ENCODE assay signal across 7 cellular contexts in genomic region chr10:93600861-93601773, GRCh38. TPM values are rescaled to one million over a fixed set of nuclear protein-coding genes. Genes with fewer than 3 reads are reported as not detected.
DNase-seq lines count a peak whose midpoint lies in the region; ATAC-seq and TF ChIP-seq lines count a peak whose summit lies in the region.

RBP4 (minus strand) TSS chr10:93601235; CDS start chr10:93601028, 207 bp downstream.

- no peaks in the 10 kb centered on the region for H3K36me3 Mint-ChIP-seq in dendritic cell treated with granulocyte-macrophage colony-stimulating factor and Interleukin-4, amounts not matched to agents 40 ng/mL and 50 ng/mL, for 4 days (ENCODE audit: low read depth)
- H3K36me3 Mint-ChIP-seq in activated naive CD4-positive, alpha-beta T cell treated with anti-CD3 and anti-CD28 coated beads for 36 hours (ENCODE audit: low read depth), result no peaks in the 10 kb centered on the region

- peaks cover 55% of the 10 kb centered on the region for H3K27me3 Mint-ChIP-seq in dendritic cell treated with granulocyte-macrophage colony-stimulating factor and Interleukin-4, amounts not matched to agents 40 ng/mL and 50 ng/mL, for 4 days
- H3K27me3 Mint-ChIP-seq in activated naive CD4-positive, alpha-beta T cell treated with anti-CD3 and anti-CD28 coated beads for 36 hours (ENCODE audit: low read depth), result peaks cover 26% of the 10 kb centered on the region

- H3K27ac ChIP-seq in left lung (no peak within 1 kb of the TSS), testis (no peak within 1 kb of the TSS)

- no peaks in the 10 kb centered on the region for H3K9me3 Mint-ChIP-seq in dendritic cell treated with granulocyte-macrophage colony-stimulating factor and Interleukin-4, amounts not matched to agents 40 ng/mL and 50 ng/mL, for 4 days
- no peaks in the 10 kb centered on the region for H3K9me3 Mint-ChIP-seq in activated naive CD4-positive, alpha-beta T cell treated with anti-CD3 and anti-CD28 coated beads for 36 hours

- intact Hi-C loops in dendritic cell treated with granulocyte-macrophage colony-stimulating factor and Interleukin-4, amounts not matched to agents 40 ng/mL and 50 ng/mL, for 4 days (cut with micrococcal nuclease), result no loop called here
- intact Hi-C loops in left lung (cut with DNase I) (no loop called here), testis (cut with DNase I; ENCODE audit: low total_unique reads) (no loop called here)
- intact Hi-C loops in activated naive CD4-positive, alpha-beta T cell treated with anti-CD3 and anti-CD28 coated beads for 36 hours (cut with micrococcal nuclease), result no loop called here

- TF ChIP-seq CTCF in left lung (IDR thresholded peaks at IDR 0.05) (no peak), testis (IDR thresholded peaks at IDR 0.05) (no peak), GM13976 (IDR thresholded peaks at IDR 0.05; ENCODE audit: borderline replicate concordance, control extremely low read depth, extremely low read depth, insufficient read depth, missing control alignments) (no peak)

- in situ Hi-C loops in GM13976 (cut with MboI; ENCODE audit: low sequenced_read_pairs, unreplicated experiment), result no loop called here

- H3K36me3 ChIP-seq in left lung (no peaks in the 10 kb centered on the region), testis (ENCODE audit: low read depth, missing control alignments) (no peaks in the 10 kb centered on the region)

- CTCF ChIA-PET in activated naive CD4-positive, alpha-beta T cell treated with anti-CD3 and anti-CD28 coated beads for 36 hours (lab: Charles Lee), result no interaction called here

- peak; percentile 77 for ATAC-seq in left lung
- ATAC-seq in GM21360 (IDR thresholded peaks at IDR 0.05; ENCODE audit: unreplicated experiment), result no peak

- TF ChIP-seq POLR2A in testis (IDR thresholded peaks at IDR 0.05), result no peak

- 1 to 5% methylated on average over 10 to 53 of the region's 94 CpGs for WGBS in testis, 2 donors

- H3K27me3 ChIP-seq in left lung (peaks cover 38 to 68% of the 10 kb centered on the region in 2 donors), testis (no peaks in the 10 kb centered on the region)

- H3K9me3 ChIP-seq in left lung, result no peaks in the 10 kb centered on the region
- no peaks in the 10 kb centered on the region for H3K9me3 ChIP-seq in testis

- DNase-seq in M059J (ENCODE audit: low read depth) (peak; percentile 35), left lung (peak in 1 of 2 donors; percentile 78), testis (peak; percentile 44), GM13976 (ENCODE audit: low spot score) (no peak)
- no peak for DNase-seq in activated naive CD4-positive, alpha-beta T cell treated with anti-CD3 and anti-CD28 coated beads for 36 hours

- no peak within 1 kb of the TSS for H3K27ac Mint-ChIP-seq in dendritic cell treated with granulocyte-macrophage colony-stimulating factor and Interleukin-4, amounts not matched to agents 40 ng/mL and 50 ng/mL, for 4 days
- no peak within 1 kb of the TSS for H3K27ac Mint-ChIP-seq in activated naive CD4-positive, alpha-beta T cell treated with anti-CD3 and anti-CD28 coated beads for 36 hours

- H3K4me3 ChIP-seq in left lung (peak within 1 kb of the TSS; percentile 19 to 31), testis (peak within 1 kb of the TSS; percentile 45)

- H3K4me1 Mint-ChIP-seq in dendritic cell treated with granulocyte-macrophage colony-stimulating factor and Interleukin-4, amounts not matched to agents 40 ng/mL and 50 ng/mL, for 4 days (ENCODE audit: low read depth), result peaks cover 15% of the 10 kb centered on the region
- no peaks in the 10 kb centered on the region for H3K4me1 Mint-ChIP-seq in activated naive CD4-positive, alpha-beta T cell treated with anti-CD3 and anti-CD28 coated beads for 36 hours (ENCODE audit: low read depth)

- H3K4me1 ChIP-seq in left lung (peaks cover 6 to 16% of the 10 kb centered on the region in 2 donors), testis (no peaks in the 10 kb centered on the region)

- H3K4me3 Mint-ChIP-seq in dendritic cell treated with granulocyte-macrophage colony-stimulating factor and Interleukin-4, amounts not matched to agents 40 ng/mL and 50 ng/mL, for 4 days, result peak within 1 kb of the TSS; percentile 60
- H3K4me3 Mint-ChIP-seq in activated naive CD4-positive, alpha-beta T cell treated with anti-CD3 and anti-CD28 coated beads for 36 hours, result no peak within 1 kb of the TSS

RNA-seq across cellular contexts. Expression of gene RBP4, which starts in this region (rescaled TPM):
- total RNA-seq in M059J (2014; rRNA removed; shearing (Covaris generic)), result 0.37 TPM in 1 of 2 replicates, not detected in the other
- total RNA-seq in left lung, result 10 to 100 TPM; 13.8 to 18.4 TPM
- 1 to 10 TPM; 6.8 to 7.1 TPM for total RNA-seq in testis
- polyA plus RNA-seq in testis (ENCODE audit: insufficient read depth, low read depth, low replicate concordance), result 7.8 TPM
- total RNA-seq in activated naive CD4-positive, alpha-beta T cell treated with anti-CD3 and anti-CD28 coated beads for 36 hours, result not detected

Comparison
In these comparisons a context has a peak if more than half of its experiments do, and no peak if none do; other contexts are left out.
1. Peak in DNase-seq in M059J; RNA of the gene not detected or under 1 TPM.